In the genomic region with DNA sequence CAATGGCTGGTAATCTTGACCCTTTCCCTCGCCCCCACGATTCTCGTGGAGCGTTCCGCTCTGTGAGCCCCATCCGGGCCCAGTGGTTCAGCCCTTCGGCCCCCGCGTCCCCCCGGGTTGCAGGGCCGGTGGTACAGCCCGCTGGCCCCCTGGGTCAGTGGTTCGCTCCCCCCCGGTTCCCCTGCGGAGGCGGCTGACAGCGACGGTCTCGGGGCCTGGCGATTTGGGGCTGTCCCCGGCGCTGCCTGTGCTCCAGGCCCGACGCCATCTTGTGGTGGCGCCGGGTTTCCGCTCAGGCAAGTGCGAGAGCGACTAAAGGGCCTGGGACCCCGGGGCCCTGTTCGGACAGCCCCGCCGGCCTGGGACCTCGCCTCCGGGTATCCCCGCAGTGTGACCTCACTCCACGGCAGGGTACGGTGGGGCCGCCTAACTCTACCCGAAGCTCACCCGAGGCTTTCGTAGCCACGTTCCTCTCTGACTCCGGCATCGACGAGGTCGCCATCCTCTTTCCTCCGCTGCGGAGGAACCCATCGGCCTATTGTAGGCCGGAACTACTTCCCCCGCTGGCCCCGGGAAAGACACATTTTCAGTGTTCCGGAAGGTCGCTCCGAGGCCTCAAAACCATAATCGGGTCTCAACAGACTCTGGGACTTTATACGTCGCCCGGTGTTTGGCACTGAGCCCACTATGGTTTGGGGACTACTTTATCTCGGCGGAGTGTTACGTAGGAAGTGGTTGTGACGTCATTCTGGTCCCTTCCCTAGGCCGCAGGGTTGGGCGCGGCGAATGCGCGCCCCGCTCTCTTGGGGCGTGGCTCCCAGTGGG, we compare ENCODE assay signal across 8 cellular contexts. TPM values are rescaled to one million over a fixed set of nuclear protein-coding genes. Genes with fewer than 3 reads are reported as not detected.
DNase-seq lines count a peak whose midpoint lies in the region; ATAC-seq and TF ChIP-seq lines count a peak whose summit lies in the region.

TSS of gene ZNF335 (minus strand) at position 529 of the 825 bp plus-strand sequence. CDS start 793 bp downstream, outside the sequence.

- DNase-seq in AG08396 (ENCODE audit: low spot score) (peak; percentile 99), NCI-H226 (peak; percentile 91), WTC11 (ENCODE audit: low spot score) (peak; percentile 94), cardiac fibroblast (ENCODE audit: low read depth in 2 of 2) (peak; percentile 99), iPS-NIHi7 (ENCODE audit: extremely low spot score) (peak; percentile 99), smooth muscle cell of the brain vasculature (ENCODE audit: low read depth, low spot score) (peak; percentile 94)

- peak within 1 kb of the TSS; percentile 84 for H3K4me3 Mint-ChIP-seq in WTC11

- H3K36me3 Mint-ChIP-seq in WTC11 = peaks cover 9% of the 10 kb centered on the region

- TF ChIP-seq CTCF in WTC11 (IDR thresholded peaks at IDR 0.05) (no peak), cardiac fibroblast (IDR thresholded peaks at IDR 0.05; ENCODE audit: low read depth, low read length) (peak; percentile 19)

- H3K27ac Mint-ChIP-seq in WTC11 = peak within 1 kb of the TSS; percentile 98

- no peaks in the 10 kb centered on the region for H3K9me3 Mint-ChIP-seq in WTC11

- POLR2A ChIA-PET in WTC11 (lab: Charles Lee) = interaction anchor here (1.5 kb wide), 1 partner anchor 37 kb away, joined by 5 read pairs; the partner anchor contains the start of gene PCIF1

- CTCF ChIA-PET in WTC11 (lab: Charles Lee) = interaction anchor here (1.0 to 4.1 kb wide), 10 partner anchors 9 to 173 kb away, joined by 4 to 83 read pairs (median 16); partner anchors contain the start of genes CTSA, NEURL2 and PCIF1

- peak; percentile 79 for ATAC-seq in GM18909 (IDR thresholded peaks at IDR 0.05; ENCODE audit: poor library complexity, unreplicated experiment)
- ATAC-seq in HG03175 (IDR thresholded peaks at IDR 0.05; ENCODE audit: unreplicated experiment) = peak; percentile 82
- ATAC-seq in WTC11 = peak; percentile 85

- H3K4me3 ChIP-seq in cardiac fibroblast (replicated peaks in 1 of 2; ENCODE audit: low read depth in 2 of 2, low read length in 2 of 2) = peak within 1 kb of the TSS; percentile 93 to 97

- H3K4me1 Mint-ChIP-seq in WTC11 = peaks cover 14% of the 10 kb centered on the region

- no peaks in the 10 kb centered on the region; the same call in 1 of the 2 replicates for H3K27me3 Mint-ChIP-seq in WTC11 (ENCODE audit: low read depth)

TF ChIP-seq in WTC11, 78 proteins besides CTCF, POLR2A, EP300 and RAD21 (continues in another document):
- no peak for TF ChIP-seq ARID4B (CRISPR knock-in tag; IDR thresholded peaks at IDR 0.05; ENCODE audit: borderline replicate concordance)
- TF ChIP-seq, protein P1, sequence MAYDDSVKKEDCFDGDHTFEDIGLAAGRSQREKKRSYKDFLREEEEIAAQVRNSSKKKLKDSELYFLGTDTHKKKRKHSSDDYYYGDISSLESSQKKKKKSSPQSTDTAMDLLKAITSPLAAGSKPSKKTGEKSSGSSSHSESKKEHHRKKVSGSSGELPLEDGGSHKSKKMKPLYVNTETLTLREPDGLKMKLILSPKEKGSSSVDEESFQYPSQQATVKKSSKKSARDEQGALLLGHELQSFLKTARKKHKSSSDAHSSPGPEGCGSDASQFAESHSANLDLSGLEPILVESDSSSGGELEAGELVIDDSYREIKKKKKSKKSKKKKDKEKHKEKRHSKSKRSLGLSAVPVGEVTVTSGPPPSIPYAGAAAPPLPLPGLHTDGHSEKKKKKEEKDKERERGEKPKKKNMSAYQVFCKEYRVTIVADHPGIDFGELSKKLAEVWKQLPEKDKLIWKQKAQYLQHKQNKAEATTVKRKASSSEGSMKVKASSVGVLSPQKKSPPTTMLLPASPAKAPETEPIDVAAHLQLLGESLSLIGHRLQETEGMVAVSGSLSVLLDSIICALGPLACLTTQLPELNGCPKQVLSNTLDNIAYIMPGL (CRISPR knock-in tag; IDR thresholded peaks at IDR 0.05) = peak; percentile 59
- TF ChIP-seq NR1H2 (CRISPR knock-in tag; IDR thresholded peaks at IDR 0.05) = no peak
- 0 out of 2 replicates have a peak, but pooled peaks have one; percentile 29 for TF ChIP-seq TP53 (CRISPR knock-in tag; IDR thresholded peaks at IDR 0.05)
- no peak for TF ChIP-seq TEAD1 (CRISPR knock-in tag; IDR thresholded peaks at IDR 0.05)
- TF ChIP-seq ZNF671 (CRISPR knock-in tag; IDR thresholded peaks at IDR 0.05) = no peak
- no peak for TF ChIP-seq E2F1 (CRISPR knock-in tag; IDR thresholded peaks at IDR 0.05)
- no peak for TF ChIP-seq ZNF512 (CRISPR knock-in tag; IDR thresholded peaks at IDR 0.05; ENCODE audit: borderline replicate concordance)
- TF ChIP-seq NFATC4 (CRISPR knock-in tag; IDR thresholded peaks at IDR 0.05) = no peak
- TF ChIP-seq MXD4 (CRISPR knock-in tag; IDR thresholded peaks at IDR 0.05; ENCODE audit: borderline replicate concordance) = no peak
- TF ChIP-seq NFYB (CRISPR knock-in tag; conservative IDR thresholded peaks at IDR 0.05; ENCODE audit: low read depth) = no peak
- TF ChIP-seq GRHL2 (CRISPR knock-in tag; IDR thresholded peaks at IDR 0.05; ENCODE audit: insufficient replicate concordance, severe bottlenecking) = no peak
- 0 out of 2 replicates have a peak, but pooled peaks have one; percentile 48 for TF ChIP-seq EMX1 (CRISPR knock-in tag; IDR thresholded peaks at IDR 0.05)
- TF ChIP-seq, protein P2, sequence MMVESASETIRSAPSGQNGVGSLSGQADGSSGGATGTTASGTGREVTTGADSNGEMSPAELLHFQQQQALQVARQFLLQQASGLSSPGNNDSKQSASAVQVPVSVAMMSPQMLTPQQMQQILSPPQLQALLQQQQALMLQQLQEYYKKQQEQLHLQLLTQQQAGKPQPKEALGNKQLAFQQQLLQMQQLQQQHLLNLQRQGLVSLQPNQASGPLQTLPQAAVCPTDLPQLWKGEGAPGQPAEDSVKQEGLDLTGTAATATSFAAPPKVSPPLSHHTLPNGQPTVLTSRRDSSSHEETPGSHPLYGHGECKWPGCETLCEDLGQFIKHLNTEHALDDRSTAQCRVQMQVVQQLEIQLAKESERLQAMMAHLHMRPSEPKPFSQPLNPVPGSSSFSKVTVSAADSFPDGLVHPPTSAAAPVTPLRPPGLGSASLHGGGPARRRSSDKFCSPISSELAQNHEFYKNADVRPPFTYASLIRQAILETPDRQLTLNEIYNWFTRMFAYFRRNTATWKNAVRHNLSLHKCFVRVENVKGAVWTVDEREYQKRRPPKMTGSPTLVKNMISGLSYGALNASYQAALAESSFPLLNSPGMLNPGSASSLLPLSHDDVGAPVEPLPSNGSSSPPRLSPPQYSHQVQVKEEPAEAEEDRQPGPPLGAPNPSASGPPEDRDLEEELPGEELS (CRISPR knock-in tag; IDR thresholded peaks at IDR 0.05) = no peak
- peak; percentile 89; the same call in 1 of the 2 replicates for TF ChIP-seq CBFB (CRISPR knock-in tag; IDR thresholded peaks at IDR 0.05; ENCODE audit: low read depth)
- peak; percentile 56; the same call in 1 of the 2 replicates for TF ChIP-seq GABPB1 (CRISPR knock-in tag; IDR thresholded peaks at IDR 0.05)

RNA-seq across cellular contexts. Expression of gene ZNF335, which starts in this region (rescaled TPM):
- 16.3 to 20.0 TPM (median 16.4 TPM) in 3 replicates for total RNA-seq in WTC11 (2021)

Comparison
In these comparisons a context has a peak if more than half of its experiments do, and no peak if none do; other contexts are left out.
1. Peak in every context shown above with its lines: DNase-seq, ATAC-seq and H3K4me3 ChIP-seq.